1 cellular context compared by ENCODE assay signal in genomic region chr11:36564376-36565032, GRCh38.
TF ChIP-seq lines count a peak whose summit lies in the region.

No MANE protein-coding gene starts in this region.

TF ChIP-seq in HCT116, 20 proteins besides CTCF, POLR2A, EP300 and RAD21 (continued from another document):
- TF ChIP-seq MAX (IDR thresholded peaks at IDR 0.05) (no peak), EZH2 (IDR thresholded peaks at IDR 0.05) (no peak), SP1 (IDR thresholded peaks at IDR 0.05; ENCODE audit: low read depth) (no peak)
TF ChIP-seq in HCT116: peak in this region for 0.
